Comparison of ENCODE assay signal across 25 cellular contexts in the genomic region with DNA sequence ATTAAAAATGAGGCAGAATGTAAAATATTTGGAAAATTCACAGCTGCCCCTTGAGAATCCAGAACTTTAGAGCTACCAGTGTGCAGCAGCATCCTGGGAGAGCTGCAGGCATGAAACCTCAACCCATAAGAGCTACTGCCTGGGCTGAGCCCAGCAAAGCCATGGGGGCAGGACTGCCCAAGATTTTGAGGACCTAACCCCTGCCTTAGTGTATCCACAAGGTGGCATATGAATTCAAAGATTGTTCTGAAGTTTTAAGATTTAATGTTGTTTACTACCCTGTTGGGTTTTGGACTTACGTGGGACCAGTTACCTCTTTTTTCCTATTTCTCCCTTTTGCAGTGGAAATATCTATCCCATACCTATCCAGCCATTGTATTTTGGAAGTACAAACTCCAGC. TPM values are rescaled to one million over a fixed set of nuclear protein-coding genes. Genes with fewer than 3 reads are reported as not detected.
A peak's percentile ranks its signal among the peaks of the same experiment; 100 is the strongest.
DNase-seq lines count a peak whose midpoint lies in the region; ATAC-seq and TF ChIP-seq lines count a peak whose summit lies in the region.
"Had no signal": no experiment of that assay in that cellular context is flagged by ENCODE, and none has a peak within 500 bp of the region (broad histone marks: within the 10 kb centered on the region; RNA-seq: fewer than 3 reads in every experiment).

No MANE protein-coding gene starts in this region.

- peaks cover 0 to 7% (median 0%) of the 10 kb centered on the region in 4 donors for H3K9me3 ChIP-seq in Peyer's patch
- H3K9me3 ChIP-seq: body of pancreas had no signal

- no peaks in the 10 kb centered on the region for H3K27me3 Mint-ChIP-seq in activated naive CD4-positive, alpha-beta T cell treated with anti-CD3 and anti-CD28 coated beads, Interleukin-2, amount 50 U/mL, for 24 hours
- H3K27me3 Mint-ChIP-seq in stimulated activated memory B cell treated with anti-CD40 and anti-IgM and Interleukin-4, amounts not matched to agents 10 μg/mL and 1 μg/mL and 100 μg/mL, for 72 hours: no peaks in the 10 kb centered on the region
- H3K27me3 Mint-ChIP-seq: activated CD4-positive, alpha-beta memory T cell treated with anti-CD3 and anti-CD28 coated beads, Interleukin-2, amount 10 ng/mL, durations not matched to agents 7 days and 5 days; B cell; dendritic cell treated with granulocyte-macrophage colony-stimulating factor and Interleukin-4, amounts not matched to agents 40 ng/mL and 50 ng/mL, for 4 days; progenitor cell of endocrine pancreas had no signal

- H3K27ac ChIP-seq in dorsolateral prefrontal cortex (no peak overlapping the region), Peyer's patch (no peak overlapping the region)
- H3K27ac ChIP-seq: 22Rv1, body of pancreas, epithelial cell of prostate, skin epidermis, stomach had no signal

- intact Hi-C loops in dorsolateral prefrontal cortex (cut with DNase I): no loop called here

- H3K4me3 Mint-ChIP-seq in activated naive CD4-positive, alpha-beta T cell treated with anti-CD3 and anti-CD28 coated beads, Interleukin-2, amount 50 U/mL, for 24 hours: no peak overlapping the region
- no peak overlapping the region for H3K4me3 Mint-ChIP-seq in stimulated activated memory B cell treated with anti-CD40 and anti-IgM and Interleukin-4, amounts not matched to agents 10 μg/mL and 1 μg/mL and 100 μg/mL, for 72 hours
- H3K4me3 Mint-ChIP-seq: activated CD4-positive, alpha-beta memory T cell treated with anti-CD3 and anti-CD28 coated beads, Interleukin-2, amount 10 ng/mL, durations not matched to agents 7 days and 5 days; activated naive CD4-positive, alpha-beta T cell treated with anti-CD3 and anti-CD28 coated beads for 36 hours; B cell; dendritic cell treated with granulocyte-macrophage colony-stimulating factor and Interleukin-4, amounts not matched to agents 40 ng/mL and 50 ng/mL, for 4 days; neural crest cell; WTC11 had no signal

- no peak for ATAC-seq in stimulated activated memory B cell treated with anti-CD40 and anti-IgM and Interleukin-4, amounts not matched to agents 10 μg/mL and 1 μg/mL and 100 μg/mL, for 72 hours
- ATAC-seq: body of pancreas, WTC11 had no signal

- peak overlapping the region; percentile 47 for H3K27ac Mint-ChIP-seq in activated naive CD4-positive, alpha-beta T cell treated with anti-CD3 and anti-CD28 coated beads, Interleukin-2, amount 50 U/mL, for 24 hours
- peak overlapping the region; percentile 18 for H3K27ac Mint-ChIP-seq in stimulated activated memory B cell treated with anti-CD40 and anti-IgM and Interleukin-4, amounts not matched to agents 10 μg/mL and 1 μg/mL and 100 μg/mL, for 72 hours
- H3K27ac Mint-ChIP-seq: activated CD4-positive, alpha-beta memory T cell treated with anti-CD3 and anti-CD28 coated beads, Interleukin-2, amount 10 ng/mL, durations not matched to agents 7 days and 5 days; activated naive CD4-positive, alpha-beta T cell treated with anti-CD3 and anti-CD28 coated beads for 36 hours; B cell; dendritic cell treated with granulocyte-macrophage colony-stimulating factor and Interleukin-4, amounts not matched to agents 40 ng/mL and 50 ng/mL, for 4 days; progenitor cell of endocrine pancreas; WTC11 had no signal

- DNase-seq in activated naive CD4-positive, alpha-beta T cell (lab: John Stamatoyannopoulos, UW): no peak
- peak; percentile 3 for DNase-seq in OCI-M1 (lab: John Stamatoyannopoulos, UW)
- peak; percentile 30 for DNase-seq in choroid plexus epithelial cell (ENCODE audit: low read depth)
- no peak for DNase-seq in NCI-H226
- no peak for DNase-seq in dorsolateral prefrontal cortex
- DNase-seq in Peyer's patch: no peak
- DNase-seq: activated CD4-positive, alpha-beta memory T cell treated with anti-CD3 and anti-CD28 coated beads, Interleukin-2, amount 10 ng/mL, durations not matched to agents 7 days and 5 days; activated naive CD4-positive, alpha-beta T cell treated with anti-CD3 and anti-CD28 coated beads for 36 hours; body of pancreas; Kasumi-1; kidney glomerular epithelial cell; NCI-H1092 treated with DMSO at 0.1 percent for 48 hours; NCI-H2081; NCI-H510A treated with DMSO at 0.1 percent for 48 hours; stomach had no signal

- H3K4me1 ChIP-seq in Peyer's patch: no peaks in the 10 kb centered on the region
- H3K4me1 ChIP-seq: body of pancreas, stomach had no signal

- H3K4me3 ChIP-seq in choroid plexus epithelial cell (ENCODE audit: low read depth, low read length): no peak overlapping the region
- H3K4me3 ChIP-seq in dorsolateral prefrontal cortex: no peak overlapping the region
- no peak overlapping the region for H3K4me3 ChIP-seq in Peyer's patch
- H3K4me3 ChIP-seq: body of pancreas, skin epidermis, stomach had no signal

- peaks cover 0 to 4% (median 0%) of the 10 kb centered on the region in 45 donors for H3K27me3 ChIP-seq in dorsolateral prefrontal cortex
- no peaks in the 10 kb centered on the region for H3K27me3 ChIP-seq in Peyer's patch
- H3K27me3 ChIP-seq: body of pancreas, stomach had no signal

- peaks cover 15% of the 10 kb centered on the region for H3K36me3 Mint-ChIP-seq in activated naive CD4-positive, alpha-beta T cell treated with anti-CD3 and anti-CD28 coated beads, Interleukin-2, amount 50 U/mL, for 24 hours
- peaks cover 30% of the 10 kb centered on the region for H3K36me3 Mint-ChIP-seq in stimulated activated memory B cell treated with anti-CD40 and anti-IgM and Interleukin-4, amounts not matched to agents 10 μg/mL and 1 μg/mL and 100 μg/mL, for 72 hours

- H3K4me1 Mint-ChIP-seq in activated naive CD4-positive, alpha-beta T cell treated with anti-CD3 and anti-CD28 coated beads, Interleukin-2, amount 50 U/mL, for 24 hours: peaks cover 40% of the 10 kb centered on the region
- no peaks in the 10 kb centered on the region for H3K4me1 Mint-ChIP-seq in stimulated activated memory B cell treated with anti-CD40 and anti-IgM and Interleukin-4, amounts not matched to agents 10 μg/mL and 1 μg/mL and 100 μg/mL, for 72 hours
- H3K4me1 Mint-ChIP-seq: B cell, neural crest cell had no signal

- TF ChIP-seq CTCF in choroid plexus epithelial cell (conservative IDR thresholded peaks at IDR 0.05; ENCODE audit: low read depth, low read length): peak; percentile 29
- TF ChIP-seq CTCF in dorsolateral prefrontal cortex (IDR thresholded peaks at IDR 0.05 in 54 of 56, conservative IDR thresholded peaks at IDR 0.05 in 2 of 56; ENCODE audit: low read depth in 1 of 56, partially characterized antibody in 56 of 56): no peak
- peak in 2 of 6 experiments; percentile 9 to 10 for TF ChIP-seq CTCF in Peyer's patch (IDR thresholded peaks at IDR 0.05)

- TF ChIP-seq POLR2A in Peyer's patch (IDR thresholded peaks at IDR 0.05): no peak

- no peaks in the 10 kb centered on the region for H3K36me3 ChIP-seq in Peyer's patch
- H3K36me3 ChIP-seq: stomach had no signal

- H3K9me3 Mint-ChIP-seq in activated naive CD4-positive, alpha-beta T cell treated with anti-CD3 and anti-CD28 coated beads, Interleukin-2, amount 50 U/mL, for 24 hours: no peaks in the 10 kb centered on the region
- no peaks in the 10 kb centered on the region for H3K9me3 Mint-ChIP-seq in stimulated activated memory B cell treated with anti-CD40 and anti-IgM and Interleukin-4, amounts not matched to agents 10 μg/mL and 1 μg/mL and 100 μg/mL, for 72 hours

RNA-seq across cellular contexts. Expression of gene CASP6, which starts 26.4 kb away (rescaled TPM):
- total RNA-seq in dorsolateral prefrontal cortex: 10 to 100 TPM in 17 of 120 experiments, 1 to 10 TPM in 103; 1.6 to 17.7 (median 6.1) TPM
- 100 to 1,000 TPM in 1 of 4 donors, 10 to 100 TPM in 3; 43.7 to 132 (median 69.3) TPM for total RNA-seq in Peyer's patch

RNA-seq across cellular contexts. Expression of gene PLA2G12A, which starts 53.0 kb away (rescaled TPM):
- total RNA-seq in dorsolateral prefrontal cortex: 10 to 100 TPM; 30.2 to 64.0 (median 40.2) TPM
- 10 to 100 TPM; 14.9 to 37.0 (median 28.4) TPM for total RNA-seq in Peyer's patch

Comparison
In these comparisons a context has a peak if more than half of its experiments do, and no peak if none do; other contexts are left out.
1. DNase-seq: peak in OCI-M1 (single experiment) and choroid plexus epithelial cell (single experiment); none in activated naive CD4-positive, alpha-beta T cell (0 of 4), NCI-H226 (single experiment), dorsolateral prefrontal cortex (0 of 10) and Peyer's patch (0 of 3).